ENCODE assay signal across 26 cellular contexts in genomic region chr3:133932009-133932408, GRCh38.
"Had no signal": no experiment of that assay in that cellular context is flagged by ENCODE, and none has a peak within 500 bp of the region (broad histone marks: within the 10 kb centered on the region; RNA-seq: fewer than 3 reads in every experiment).

No MANE protein-coding gene starts in this region.

- H3K4me3 Mint-ChIP-seq: effector memory CD8-positive, alpha-beta T cell; immature natural killer cell; memory B cell; mesothelial cell of epicardium; naive B cell; natural killer cell treated with Interleukin-12 subunit alpha and Interleukin-12 subunit beta and Interleukin-15 and Interleukin-18, amount 100 ng/mL, for 72 hours; neural crest cell; stimulated activated memory B cell treated with anti-CD40 and anti-IgM and Interleukin-4, amounts not matched to agents 10 μg/mL and 1 μg/mL and 100 μg/mL, for 72 hours; stimulated activated naive CD8-positive, alpha-beta T cell treated with anti-CD3 and anti-CD28 coated beads, Interleukin-15, Interleukin-2, amounts not matched to agents 100 ng/mL and 50 ng/mL, for 24 hours had no signal

- H3K36me3 Mint-ChIP-seq: immature natural killer cell; memory B cell; mesothelial cell of epicardium; naive B cell; natural killer cell treated with Interleukin-12 subunit alpha and Interleukin-12 subunit beta and Interleukin-15 and Interleukin-18, amount 100 ng/mL, for 72 hours; stimulated activated memory B cell treated with anti-CD40 and anti-IgM and Interleukin-4, amounts not matched to agents 10 μg/mL and 1 μg/mL and 100 μg/mL, for 72 hours had no signal

- H3K9me3 Mint-ChIP-seq: effector memory CD8-positive, alpha-beta T cell; immature natural killer cell; memory B cell; mesothelial cell of epicardium; naive B cell; natural killer cell treated with Interleukin-12 subunit alpha and Interleukin-12 subunit beta and Interleukin-15 and Interleukin-18, amount 100 ng/mL, for 72 hours; neural crest cell; stimulated activated memory B cell treated with anti-CD40 and anti-IgM and Interleukin-4, amounts not matched to agents 10 μg/mL and 1 μg/mL and 100 μg/mL, for 72 hours; stimulated activated naive CD8-positive, alpha-beta T cell treated with anti-CD3 and anti-CD28 coated beads, Interleukin-15, Interleukin-2, amounts not matched to agents 100 ng/mL and 50 ng/mL, for 24 hours had no signal

- H3K27ac Mint-ChIP-seq: effector memory CD8-positive, alpha-beta T cell; immature natural killer cell; memory B cell; mesothelial cell of epicardium; naive B cell; natural killer cell treated with Interleukin-12 subunit alpha and Interleukin-12 subunit beta and Interleukin-15 and Interleukin-18, amount 100 ng/mL, for 72 hours; progenitor cell of endocrine pancreas; stimulated activated memory B cell treated with anti-CD40 and anti-IgM and Interleukin-4, amounts not matched to agents 10 μg/mL and 1 μg/mL and 100 μg/mL, for 72 hours; stimulated activated naive CD8-positive, alpha-beta T cell treated with anti-CD3 and anti-CD28 coated beads, Interleukin-15, Interleukin-2, amounts not matched to agents 100 ng/mL and 50 ng/mL, for 24 hours had no signal

- H3K27me3 ChIP-seq: sigmoid colon, tibial nerve, upper lobe of right lung, vagina had no signal

- H3K4me3 ChIP-seq: lower lobe of right lung, mucosa of descending colon, sigmoid colon, thoracic aorta, tibial nerve, upper lobe of right lung, vagina had no signal

- H3K27ac ChIP-seq: lower lobe of right lung, neutrophil, parathyroid adenoma, sigmoid colon, thoracic aorta, tibial nerve, upper lobe of right lung, vagina had no signal

- DNase-seq: cortex of kidney; effector memory CD8-positive, alpha-beta T cell; erythroblast; hypothalamus; immature natural killer cell; kidney glomerular epithelial cell; left colon; left ventricle myocardium superior; lower lobe of right lung; mucosa of descending colon; naive B cell; sigmoid colon; stimulated activated CD4-positive, alpha-beta T cell treated with anti-CD3 and anti-CD28 coated beads, Interleukin-4, amount 100 ng/mL, for 4 hours; upper lobe of right lung had no signal

- H3K36me3 ChIP-seq: neutrophil, sigmoid colon, thoracic aorta, tibial nerve, upper lobe of right lung, vagina had no signal

- H3K9me3 ChIP-seq: lower lobe of right lung, mucosa of descending colon, neutrophil, sigmoid colon, thoracic aorta, tibial nerve, upper lobe of right lung, vagina had no signal

- ATAC-seq: effector memory CD8-positive, alpha-beta T cell; left colon; left ventricle myocardium superior; lower lobe of right lung; mucosa of descending colon; natural killer cell treated with Interleukin-12 subunit alpha and Interleukin-12 subunit beta and Interleukin-15 and Interleukin-18, amount 100 ng/mL, for 72 hours; stimulated activated memory B cell treated with anti-CD40 and anti-IgM and Interleukin-4, amounts not matched to agents 10 μg/mL and 1 μg/mL and 100 μg/mL, for 72 hours; upper lobe of right lung had no signal
